In genomic region chr12:109270494-109270893, GRCh38 we compare ENCODE assay signal across 3 cellular contexts. TPM values are rescaled to one million over a fixed set of nuclear protein-coding genes. Genes with fewer than 3 reads are reported as not detected.
"Had no signal": no experiment of that assay in that cellular context is flagged by ENCODE, and none has a peak within 500 bp of the region (broad histone marks: within the 10 kb centered on the region; RNA-seq: fewer than 3 reads in every experiment).

No MANE protein-coding gene starts in this region.

- DNase-seq: GDM1, GF-D8 had no signal

- H3K4me3 ChIP-seq: GM12878 had no signal

RNA-seq across cellular contexts. Expression of gene FOXN4, which starts 38.6 kb away (rescaled TPM):
- total RNA-seq: GM12878 had no signal
